In the genomic region with DNA sequence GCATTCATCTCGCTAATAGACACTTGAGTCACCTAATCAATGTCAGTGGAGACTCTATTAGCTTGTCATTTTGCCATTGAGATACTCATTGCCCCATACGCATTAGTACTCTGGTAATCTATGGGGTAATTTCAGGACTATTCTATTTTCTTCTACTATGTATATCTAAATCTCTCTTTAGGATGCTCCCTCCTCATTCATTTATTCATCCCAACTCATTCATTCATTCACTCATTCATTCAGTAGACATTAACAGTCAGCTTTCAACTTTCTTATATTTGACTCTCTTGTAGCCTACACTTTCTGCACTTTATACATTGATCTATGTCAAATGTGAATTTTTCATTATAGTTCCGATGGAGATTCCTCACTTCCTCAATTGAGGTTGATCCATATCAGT, we compare ENCODE assay signal across 25 cellular contexts.
"Had no signal": no experiment of that assay in that cellular context is flagged by ENCODE, and none has a peak within 500 bp of the region (broad histone marks: within the 10 kb centered on the region; RNA-seq: fewer than 3 reads in every experiment).

No MANE protein-coding gene starts in this region.

- DNase-seq: dermis blood vessel endothelial cell; dorsolateral prefrontal cortex; effector CD4-positive, alpha-beta T cell; effector memory CD4-positive, alpha-beta T cell; erythroblast; esophagus squamous epithelium; foreskin fibroblast; foreskin melanocyte; gastrocnemius medialis; glutamatergic neuron; head of caudate nucleus; heart right ventricle; hippocampal formation; kidney; left cardiac atrium; left lung; left ventricle myocardium superior; lower lobe of right lung; mesenchymal stem cell; midbrain; naive thymus-derived CD4-positive, alpha-beta T cell had no signal

- FAIRE-seq: colon, islet of Langerhans, kidney had no signal

- H3K27ac ChIP-seq: coronary artery, dorsolateral prefrontal cortex, esophagus squamous epithelium, gastrocnemius medialis, heart right ventricle, left lung, lower lobe of right lung had no signal

- H3K36me3 ChIP-seq: esophagus squamous epithelium, gastrocnemius medialis, heart right ventricle, left lung, lower lobe of right lung had no signal

- H3K4me1 ChIP-seq: esophagus squamous epithelium, gastrocnemius medialis, left lung, lower lobe of right lung had no signal

- H3K27me3 ChIP-seq: dorsolateral prefrontal cortex, esophagus squamous epithelium, gastrocnemius medialis had no signal

- ATAC-seq: esophagus mucosa; gastrocnemius medialis; heart right ventricle; left cardiac atrium; left lung; left ventricle myocardium superior; lower lobe of right lung; naive thymus-derived CD4-positive, alpha-beta T cell had no signal

- H3K9me3 ChIP-seq: esophagus squamous epithelium, gastrocnemius medialis, heart right ventricle, left lung, lower lobe of right lung had no signal

- H3K4me3 ChIP-seq: coronary artery, dorsolateral prefrontal cortex, esophagus squamous epithelium, gastrocnemius medialis, heart right ventricle, left lung, lower lobe of right lung had no signal
